In genomic region chr2:38427936-38428335, GRCh38 we compare ENCODE assay signal across 24 cellular contexts.
"Had no signal": no experiment of that assay in that cellular context is flagged by ENCODE, and none has a peak within 500 bp of the region (broad histone marks: within the 10 kb centered on the region; RNA-seq: fewer than 3 reads in every experiment).

No MANE protein-coding gene starts in this region.

- H3K27me3 ChIP-seq: adrenal gland, ascending aorta, hepatocyte, sigmoid colon, testis, upper lobe of left lung had no signal

- H3K36me3 Mint-ChIP-seq: activated naive CD8-positive, alpha-beta T cell; natural killer cell had no signal

- H2AFZ ChIP-seq: hepatocyte had no signal

- H3K27me3 Mint-ChIP-seq: activated CD4-positive, alpha-beta T cell treated with anti-CD3 and anti-CD28 coated beads for 36 hours; activated naive CD8-positive, alpha-beta T cell had no signal

- H3K27ac ChIP-seq: adrenal gland, hepatocyte, sigmoid colon, testis, upper lobe of left lung had no signal

- H3K4me1 Mint-ChIP-seq: activated B cell treated with CpG ODN at 0.5 μM for 24 hours; activated CD4-positive, alpha-beta T cell treated with anti-CD3 and anti-CD28 coated beads for 36 hours; natural killer cell had no signal

- H3K9me3 Mint-ChIP-seq: activated B cell treated with CpG ODN at 0.5 μM for 24 hours; activated T-cell treated with anti-CD3 and anti-CD28 coated beads, Interleukin-2, amount 50 U/mL, for 4 hours; activated T-helper 2 cell treated with anti-CD3 and anti-CD28 coated beads, Interferon-gamma antibody, Interleukin-2, Interleukin-4, amounts not matched to agents 10 μg/mL and 5 μg/mL and 100 μg/mL, durations not matched to agents 14 hours and 24 hours and 36 hours; natural killer cell had no signal

- ATAC-seq: activated CD4-positive, alpha-beta T cell treated with anti-CD3 and anti-CD28 coated beads for 36 hours; activated T-cell treated with anti-CD3 and anti-CD28 coated beads, Interleukin-2, amount 50 U/mL, for 4 hours; esophagus mucosa; natural killer cell had no signal

- H3K9me3 ChIP-seq: adrenal gland, ascending aorta, sigmoid colon, testis, upper lobe of left lung had no signal

- DNase-seq: activated B cell treated with CpG ODN at 0.5 μM for 24 hours; activated CD4-positive, alpha-beta T cell treated with anti-CD3 and anti-CD28 coated beads for 36 hours; activated CD4-positive, alpha-beta T cell treated with anti-CD3 and anti-CD28 coated beads, Interleukin-2, amount 50 U/mL, for 48 hours; activated CD8-positive, alpha-beta memory T cell treated with anti-CD3 and anti-CD28 coated beads, Interleukin-2, amount 50 U/mL, for 48 hours; activated naive CD4-positive, alpha-beta T cell; activated T-cell treated with anti-CD3 and anti-CD28 coated beads, Interleukin-2, amount 50 U/mL, for 4 hours; adrenal gland; central memory CD4-positive, alpha-beta T cell; effector memory CD4-positive, alpha-beta T cell; foreskin melanocyte; midbrain; natural killer cell; sigmoid colon; stimulated activated CD4-positive, alpha-beta T cell treated with anti-CD3 and anti-CD28 coated beads, Interleukin-15, amount 100 ng/mL, for 24 hours; stimulated activated CD4-positive, alpha-beta T cell treated with anti-CD3 and anti-CD28 coated beads, Interleukin-4, amount 100 ng/mL, for 1 hour; stimulated activated naive CD4-positive, alpha-beta T cell; testis had no signal

- H3K27ac Mint-ChIP-seq: activated B cell treated with CpG ODN at 0.5 μM for 24 hours; activated CD4-positive, alpha-beta T cell treated with anti-CD3 and anti-CD28 coated beads for 36 hours; activated naive CD8-positive, alpha-beta T cell; activated T-helper 2 cell treated with anti-CD3 and anti-CD28 coated beads, Interferon-gamma antibody, Interleukin-2, Interleukin-4, amounts not matched to agents 10 μg/mL and 5 μg/mL and 100 μg/mL, durations not matched to agents 14 hours and 24 hours and 36 hours; natural killer cell had no signal

- H3K4me3 Mint-ChIP-seq: activated B cell treated with CpG ODN at 0.5 μM for 24 hours; activated CD4-positive, alpha-beta T cell treated with anti-CD3 and anti-CD28 coated beads for 36 hours; activated naive CD8-positive, alpha-beta T cell; activated T-cell treated with anti-CD3 and anti-CD28 coated beads, Interleukin-2, amount 50 U/mL, for 4 hours; natural killer cell had no signal

- H3K4me2 ChIP-seq: hepatocyte, smooth muscle cell had no signal

- H3K79me2 ChIP-seq: hepatocyte had no signal

- H3K4me1 ChIP-seq: upper lobe of left lung had no signal
